In the genomic region with DNA sequence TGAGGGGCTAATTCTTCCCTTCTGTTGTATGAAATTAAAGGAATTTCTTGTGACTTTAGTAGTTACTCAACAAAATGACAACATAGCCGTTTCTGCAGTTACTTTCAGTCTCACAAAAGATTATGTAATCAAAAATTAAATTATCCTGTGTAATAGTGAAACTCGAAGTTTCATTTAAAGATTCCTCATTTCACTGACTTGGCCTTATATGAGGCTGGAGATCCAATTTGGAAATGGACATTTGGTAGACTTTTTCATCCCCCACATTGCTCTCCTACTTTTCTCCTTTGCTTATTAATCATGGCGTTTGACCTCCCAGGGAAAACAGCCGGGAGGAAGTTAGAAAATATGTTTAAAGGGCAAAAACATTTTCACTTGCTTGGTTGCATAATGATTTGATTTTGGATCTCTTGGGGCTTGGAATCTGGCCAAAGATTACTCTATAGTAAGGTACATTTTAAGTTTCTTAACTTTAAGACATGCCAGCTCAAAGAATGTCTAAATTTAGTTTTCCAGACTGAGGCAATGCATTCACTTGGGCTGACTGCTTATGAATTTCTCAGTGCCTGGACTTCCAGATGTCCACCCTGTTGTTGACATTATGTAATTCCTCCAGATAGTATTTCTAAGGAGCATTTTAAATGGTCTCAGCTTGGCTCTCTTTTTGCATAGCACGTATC, we compare ENCODE assay signal across 15 cellular contexts.
DNase-seq lines count a peak whose midpoint lies in the region; FAIRE-seq and TF ChIP-seq lines count a peak whose summit lies in the region.
"Had no signal": no experiment of that assay in that cellular context is flagged by ENCODE, and none has a peak within 500 bp of the region (broad histone marks: within the 10 kb centered on the region; RNA-seq: fewer than 3 reads in every experiment).

No MANE protein-coding gene starts in this region.

- CTCF ChIA-PET in MCF 10A (lab: Yijun Ruan, JAX) (no interaction called here), mammary epithelial cell (lab: Charles Lee; ENCODE audit: low non-redundant PET) (no interaction called here)

- intact Hi-C loops in MCF 10A (cut with micrococcal nuclease) (no loop called here), mammary epithelial cell (cut with micrococcal nuclease) (no loop called here)

- in situ Hi-C loops in mammary epithelial cell (cut with MboI; ENCODE audit: low sequenced_read_pairs in 2 of 2): no loop called here
- in situ Hi-C loops in KBM-7 (cut with MboI; ENCODE audit: low pct_unique_long_range_greater_than_20kb, low sequenced_read_pairs): no loop called here
- in situ Hi-C loops in HAP-1 (cut with MboI; ENCODE audit: low sequenced_read_pairs): no loop called here

- H3K9ac ChIP-seq in mammary epithelial cell (ENCODE audit: insufficient read depth, low read length) (no peak overlapping the region), astrocyte (ENCODE audit: low read length) (no peak overlapping the region), subcutaneous abdominal adipose tissue (ENCODE audit: low read length in 5 of 5) (peak overlapping the region in 1 of 5 donors; percentile 36)

- no peaks in the 10 kb centered on the region for H3K36me3 ChIP-seq in mammary epithelial cell (ENCODE audit: insufficient read depth, low read length)
- no peaks in the 10 kb centered on the region for H3K36me3 ChIP-seq in astrocyte (ENCODE audit: insufficient read depth, low read length)
- no peaks in the 10 kb centered on the region for H3K36me3 ChIP-seq in subcutaneous abdominal adipose tissue (ENCODE audit: control insufficient read depth in 5 of 5, insufficient read depth in 5 of 5, low read length in 5 of 5)
- H3K36me3 ChIP-seq in HAP-1 (replicated peaks): no peaks in the 10 kb centered on the region

- peaks cover 16% of the 10 kb centered on the region for H3K4me1 Mint-ChIP-seq in MCF 10A (ENCODE audit: insufficient read depth, unreplicated experiment)
- peaks cover 6% of the 10 kb centered on the region for H3K4me1 Mint-ChIP-seq in astrocyte (ENCODE audit: low read depth, unreplicated experiment)
- H3K4me1 Mint-ChIP-seq in T-helper 2 cell treated with Interferon-gamma antibody and Interleukin-4, amounts not matched to agents 5 μg/mL and 100 μg/mL, for 36 hours (ENCODE audit: low read depth): no peaks in the 10 kb centered on the region
- H3K4me1 Mint-ChIP-seq: activated naive CD8-positive, alpha-beta T cell treated with anti-CD3 and anti-CD28 coated beads, Interleukin-2, amount 10 ng/mL, durations not matched to agents 7 days and 5 days had no signal

- H3K4me1 ChIP-seq in mammary epithelial cell (ENCODE audit: insufficient read depth, low read length): no peaks in the 10 kb centered on the region
- no peaks in the 10 kb centered on the region for H3K4me1 ChIP-seq in astrocyte (ENCODE audit: insufficient read depth, low read length)
- peaks cover 0 to 14% (median 0%) of the 10 kb centered on the region in 5 donors for H3K4me1 ChIP-seq in subcutaneous abdominal adipose tissue (ENCODE audit: control insufficient read depth in 5 of 5, insufficient read depth in 5 of 5, low read length in 5 of 5)
- H3K4me1 ChIP-seq in HAP-1: 0 out of 2 replicates have a peak, but pooled peaks cover 3% of the 10 kb centered on the region

- dilution Hi-C loops in mammary epithelial cell (cut with HindIII; ENCODE audit: low sequenced_read_pairs): no loop called here

- BruUV-seq in MCF 10A (replicated peaks; lab: Mats Ljungman, UMichigan) (no TSS peak), mammary epithelial cell (replicated peaks; lab: Mats Ljungman, UMichigan) (no TSS peak)

- peak overlapping the region; percentile 52 for H3K27ac Mint-ChIP-seq in MCF 10A (ENCODE audit: low read depth, unreplicated experiment)
- no peak overlapping the region for H3K27ac Mint-ChIP-seq in astrocyte (ENCODE audit: unreplicated experiment)
- H3K27ac Mint-ChIP-seq in T-helper 2 cell treated with Interferon-gamma antibody and Interleukin-4, amounts not matched to agents 5 μg/mL and 100 μg/mL, for 36 hours: no peak overlapping the region
- H3K27ac Mint-ChIP-seq: activated naive CD8-positive, alpha-beta T cell treated with anti-CD3 and anti-CD28 coated beads, Interleukin-2, amount 10 ng/mL, durations not matched to agents 7 days and 5 days; nephron; type B pancreatic cell had no signal

- H2AFZ ChIP-seq in mammary epithelial cell (ENCODE audit: low read depth, low read length): no peak overlapping the region
- H2AFZ ChIP-seq in astrocyte (ENCODE audit: low read depth, low read length): peak overlapping the region; percentile 28

- H3K27ac ChIP-seq in mammary epithelial cell (ENCODE audit: insufficient read depth, low read depth, low read length) (no peak overlapping the region), astrocyte (ENCODE audit: low read depth, low read length) (no peak overlapping the region), subcutaneous abdominal adipose tissue (ENCODE audit: low read depth, low read length) (peak overlapping the region; percentile 86)

- FAIRE-seq in astrocyte (lab: Jason Lieb, UNC): no peak

- DNase-seq in MCF 10A (ENCODE audit: unreplicated experiment) (peak; percentile 78), mammary epithelial cell (no peak), astrocyte (ENCODE audit: low read depth) (peak; percentile 46), glomerular visceral epithelial cell (ENCODE audit: extremely low spot score) (peak; percentile 18), KBM-7 (no peak), HAP-1 (ENCODE audit: low spot score in 2 of 2) (no peak)
- no peak for DNase-seq in T-helper 2 cell treated with Interferon-gamma antibody and Interleukin-4, amounts not matched to agents 5 μg/mL and 100 μg/mL, for 36 hours (ENCODE audit: low spot score)
- DNase-seq: 8988T; activated CD4-positive, CD25-positive, alpha-beta regulatory T cell treated with anti-CD3 and anti-CD28 coated beads, Interleukin-2, amount 50 U/mL, for 72 hours; activated naive CD8-positive, alpha-beta T cell treated with anti-CD3 and anti-CD28 coated beads, Interleukin-2, amount 10 ng/mL, durations not matched to agents 7 days and 5 days; head of caudate nucleus; Karpas-422 had no signal

- H4K20me1 ChIP-seq in mammary epithelial cell (ENCODE audit: insufficient read depth, low read length) (no peaks in the 10 kb centered on the region), astrocyte (ENCODE audit: insufficient read depth, low read length) (no peaks in the 10 kb centered on the region)

- H3K27me3 Mint-ChIP-seq in MCF 10A (ENCODE audit: insufficient read depth, unreplicated experiment) (no peaks in the 10 kb centered on the region), astrocyte (ENCODE audit: low read depth, unreplicated experiment) (no peaks in the 10 kb centered on the region)
- H3K27me3 Mint-ChIP-seq in T-helper 2 cell treated with Interferon-gamma antibody and Interleukin-4, amounts not matched to agents 5 μg/mL and 100 μg/mL, for 36 hours (ENCODE audit: low read depth): no peaks in the 10 kb centered on the region
- H3K27me3 Mint-ChIP-seq: activated naive CD8-positive, alpha-beta T cell treated with anti-CD3 and anti-CD28 coated beads, Interleukin-2, amount 10 ng/mL, durations not matched to agents 7 days and 5 days; type B pancreatic cell had no signal

- H3K27me3 ChIP-seq in mammary epithelial cell (ENCODE audit: insufficient read depth, low read length) (no peaks in the 10 kb centered on the region), astrocyte (ENCODE audit: insufficient read depth, low read length) (no peaks in the 10 kb centered on the region), subcutaneous abdominal adipose tissue (ENCODE audit: control insufficient read depth in 5 of 5, insufficient read depth in 4 of 5, low read length in 5 of 5) (no peaks in the 10 kb centered on the region), HAP-1 (ENCODE audit: low read depth) (no peaks in the 10 kb centered on the region)

- TF ChIP-seq CTCF in MCF 10A (IDR thresholded peaks at IDR 0.05; ENCODE audit: unreplicated experiment) (no peak), mammary epithelial cell (conservative IDR thresholded peaks at IDR 0.05 in 1 of 2, IDR thresholded peaks at IDR 0.05 in 1 of 2; ENCODE audit: extremely low read depth in 1 of 2, insufficient read depth in 1 of 2, low read depth in 1 of 2, low read length in 2 of 2) (no peak), astrocyte (IDR thresholded peaks at IDR 0.05; ENCODE audit: insufficient read depth, low read depth, low read length) (no peak)

- H3K4me3 ChIP-seq in mammary epithelial cell (replicated peaks in 1 of 3; ENCODE audit: insufficient read depth in 1 of 3, low read depth in 2 of 3, low read length in 3 of 3): no peak overlapping the region
- H3K4me3 ChIP-seq in astrocyte (ENCODE audit: insufficient read depth, low read depth, low read length): no peak overlapping the region
- peak overlapping the region in 4 of 5 donors; percentile 23 to 56 (median 41) for H3K4me3 ChIP-seq in subcutaneous abdominal adipose tissue (ENCODE audit: low read depth in 1 of 5, low read length in 5 of 5)
- H3K4me3 ChIP-seq in HAP-1: no peak overlapping the region

- 22% methylated on average over 5 of the region's 5 CpGs for WGBS in mammary epithelial cell (ENCODE audit: low coverage, missing lambda C conversion rate)

- POLR2A ChIA-PET in MCF 10A (lab: Yijun Ruan, JAX): no interaction called here

- H3K36me3 Mint-ChIP-seq in MCF 10A (ENCODE audit: insufficient read depth, unreplicated experiment) (peaks cover 7% of the 10 kb centered on the region), astrocyte (ENCODE audit: low read depth, unreplicated experiment) (no peaks in the 10 kb centered on the region)
- H3K36me3 Mint-ChIP-seq in T-helper 2 cell treated with Interferon-gamma antibody and Interleukin-4, amounts not matched to agents 5 μg/mL and 100 μg/mL, for 36 hours (ENCODE audit: low read depth): no peaks in the 10 kb centered on the region
- H3K36me3 Mint-ChIP-seq: activated naive CD8-positive, alpha-beta T cell treated with anti-CD3 and anti-CD28 coated beads, Interleukin-2, amount 10 ng/mL, durations not matched to agents 7 days and 5 days; type B pancreatic cell had no signal

- H3K79me2 ChIP-seq in mammary epithelial cell (ENCODE audit: insufficient read depth, low read length) (no peaks in the 10 kb centered on the region), astrocyte (ENCODE audit: insufficient read depth, low read length) (no peaks in the 10 kb centered on the region)

- H3K9me3 ChIP-seq in mammary epithelial cell (replicated peaks; ENCODE audit: insufficient read depth, low read length) (no peaks in the 10 kb centered on the region), astrocyte (ENCODE audit: insufficient read depth, low read depth, low read length) (no peaks in the 10 kb centered on the region), subcutaneous abdominal adipose tissue (ENCODE audit: control insufficient read depth in 5 of 5, low read length in 5 of 5) (no peaks in the 10 kb centered on the region), HAP-1 (no peaks in the 10 kb centered on the region)

- peak overlapping the region; percentile 47 for H3K4me3 Mint-ChIP-seq in MCF 10A (ENCODE audit: unreplicated experiment)
- H3K4me3 Mint-ChIP-seq in astrocyte (ENCODE audit: unreplicated experiment): no peak overlapping the region
- no peak overlapping the region for H3K4me3 Mint-ChIP-seq in T-helper 2 cell treated with Interferon-gamma antibody and Interleukin-4, amounts not matched to agents 5 μg/mL and 100 μg/mL, for 36 hours
- H3K4me3 Mint-ChIP-seq: activated naive CD8-positive, alpha-beta T cell treated with anti-CD3 and anti-CD28 coated beads, Interleukin-2, amount 10 ng/mL, durations not matched to agents 7 days and 5 days; nephron; type B pancreatic cell had no signal

- H3K4me2 ChIP-seq in mammary epithelial cell (ENCODE audit: insufficient read depth, low read depth, low read length) (no peak overlapping the region), astrocyte (ENCODE audit: low read length) (no peak overlapping the region)

- H3K9me3 Mint-ChIP-seq in MCF 10A (ENCODE audit: unreplicated experiment): no peaks in the 10 kb centered on the region
- H3K9me3 Mint-ChIP-seq in astrocyte (ENCODE audit: unreplicated experiment): no peaks in the 10 kb centered on the region
- H3K9me3 Mint-ChIP-seq in T-helper 2 cell treated with Interferon-gamma antibody and Interleukin-4, amounts not matched to agents 5 μg/mL and 100 μg/mL, for 36 hours: peaks cover 15% of the 10 kb centered on the region
- H3K9me3 Mint-ChIP-seq: nephron, type B pancreatic cell had no signal

Comparison
In these comparisons a context has a peak if more than half of its experiments do, and no peak if none do; other contexts are left out.
1. DNase-seq: peak in MCF 10A (single experiment), astrocyte (single experiment) and glomerular visceral epithelial cell (single experiment); none in mammary epithelial cell (single experiment), KBM-7 (single experiment), HAP-1 (0 of 2) and T-helper 2 cell treated with Interferon-gamma antibody and Interleukin-4, amounts not matched to agents 5 μg/mL and 100 μg/mL, for 36 hours (single experiment).
2. H3K4me3 ChIP-seq: peak in subcutaneous abdominal adipose tissue (4 of 5); none in mammary epithelial cell (0 of 3), astrocyte (single experiment) and HAP-1 (single experiment).